Comparison of ENCODE assay signal across 17 cellular contexts in genomic region chr17:56269509-56269908, GRCh38.
DNase-seq lines count a peak whose midpoint lies in the region; ATAC-seq and TF ChIP-seq lines count a peak whose summit lies in the region.
"Had no signal": no experiment of that assay in that cellular context is flagged by ENCODE, and none has a peak within 500 bp of the region (broad histone marks: within the 10 kb centered on the region; RNA-seq: fewer than 3 reads in every experiment).

No MANE protein-coding gene starts in this region.

- no peak overlapping the region for H3K9ac ChIP-seq in mammary epithelial cell (ENCODE audit: insufficient read depth, low read length)
- H3K9ac ChIP-seq: BLaER1 had no signal

- no peak overlapping the region for H3K4me3 ChIP-seq in BJ (ENCODE audit: low read depth, low read length)
- no peak overlapping the region for H3K4me3 ChIP-seq in fibroblast of mammary gland (ENCODE audit: control insufficient read depth, low read depth, low read length)
- no peak overlapping the region for H3K4me3 ChIP-seq in suprapubic skin
- H3K4me3 ChIP-seq in BE2C (ENCODE audit: low read depth, low read length), result no peak overlapping the region
- no peak overlapping the region for H3K4me3 ChIP-seq in mammary epithelial cell (replicated peaks in 1 of 3; ENCODE audit: insufficient read depth in 1 of 3, low read depth in 2 of 3, low read length in 3 of 3)
- H3K4me3 ChIP-seq: BLaER1 had no signal

- H3K79me2 ChIP-seq in mammary epithelial cell (ENCODE audit: insufficient read depth, low read length), result no peaks in the 10 kb centered on the region

- no peak for TF ChIP-seq POLR2A in suprapubic skin (IDR thresholded peaks at IDR 0.05)

- H3K27me3 ChIP-seq in BJ (ENCODE audit: control insufficient read depth, insufficient read depth, low read length) (no peaks in the 10 kb centered on the region), suprapubic skin (no peaks in the 10 kb centered on the region), BE2C (no peaks in the 10 kb centered on the region; the same call in 1 of the 2 replicates), mammary epithelial cell (ENCODE audit: insufficient read depth, low read length) (no peaks in the 10 kb centered on the region)
- H3K27me3 ChIP-seq: BLaER1 had no signal

- H3K9me3 ChIP-seq in KOPT-K1 (ENCODE audit: insufficient read depth, low read length, poor library complexity, severe bottlenecking) (peaks cover 22% of the 10 kb centered on the region), suprapubic skin (no peaks in the 10 kb centered on the region), BE2C (no peaks in the 10 kb centered on the region), mammary epithelial cell (replicated peaks; ENCODE audit: insufficient read depth, low read length) (no peaks in the 10 kb centered on the region)
- H3K9me3 ChIP-seq: BLaER1 had no signal

- H3K36me3 ChIP-seq in BJ (ENCODE audit: control insufficient read depth, insufficient read depth, low read length) (no peaks in the 10 kb centered on the region), KOPT-K1 (ENCODE audit: insufficient read depth, low read length) (peaks cover 21% of the 10 kb centered on the region), suprapubic skin (no peaks in the 10 kb centered on the region), BE2C (no peaks in the 10 kb centered on the region), mammary epithelial cell (ENCODE audit: insufficient read depth, low read length) (no peaks in the 10 kb centered on the region)
- H3K36me3 ChIP-seq: BLaER1 had no signal

- no peak for ATAC-seq in GM21717 (IDR thresholded peaks at IDR 0.05; ENCODE audit: unreplicated experiment)
- ATAC-seq: CD8-positive, alpha-beta T cell had no signal

- intact Hi-C loops in mammary epithelial cell (cut with micrococcal nuclease), result no loop called here

- no peak overlapping the region for H2AFZ ChIP-seq in mammary epithelial cell (ENCODE audit: low read depth, low read length)

- peak; percentile 31 for DNase-seq in BJ (ENCODE audit: low read depth)
- DNase-seq in fibroblast of mammary gland (ENCODE audit: low read depth), result peak; percentile 33
- DNase-seq in suprapubic skin (ENCODE audit: low spot score in 2 of 2), result no peak
- DNase-seq in BE2C, result no peak
- DNase-seq in mammary epithelial cell, result no peak
- DNase-seq: CD8-positive, alpha-beta T cell; DMS79; H7; NCI-H187; NCI-H345; NCI-H526 treated with DMSO at 0.1 percent for 48 hours; NK-92 treated with Interleukin-12 subunit alpha and Interleukin-12 subunit beta, amount 100 ng/mL, for 24 hours; OCI-M1; SHP77 treated with DMSO at 0.1 percent for 48 hours had no signal

- in situ Hi-C loops in mammary epithelial cell (cut with MboI; ENCODE audit: low sequenced_read_pairs in 2 of 2), result no loop called here

- H3K27ac ChIP-seq in KOPT-K1 (ENCODE audit: low read depth, low read length, poor library complexity, severe bottlenecking), result peak overlapping the region; percentile 93
- H3K27ac ChIP-seq in suprapubic skin, result peak overlapping the region; percentile 45
- no peak overlapping the region for H3K27ac ChIP-seq in mammary epithelial cell (ENCODE audit: insufficient read depth, low read depth, low read length)
- H3K27ac ChIP-seq: BLaER1 had no signal

- no peak for TF ChIP-seq EP300 in suprapubic skin (IDR thresholded peaks at IDR 0.05)

- dilution Hi-C loops in mammary epithelial cell (cut with HindIII; ENCODE audit: low sequenced_read_pairs), result no loop called here

- BruUV-seq in mammary epithelial cell (replicated peaks; lab: Mats Ljungman, UMichigan), result no TSS peak

- CTCF ChIA-PET in BJ (lab: Yijun Ruan, JAX) (interaction anchor here (0.7 to 1.1 kb wide), 4 partner anchors 13 to 688 kb away, joined by 3 read pairs; no protein-coding TSS in a partner anchor), mammary epithelial cell (lab: Charles Lee; ENCODE audit: low non-redundant PET) (no interaction called here)

- WGBS in suprapubic skin, result 50% methylated on average over 2 of the region's 2 CpGs
- WGBS in mammary epithelial cell (ENCODE audit: low coverage, missing lambda C conversion rate), result 18% methylated on average over 2 of the region's 2 CpGs

- no peaks in the 10 kb centered on the region for H3K4me1 ChIP-seq in suprapubic skin
- H3K4me1 ChIP-seq in BE2C, result no peaks in the 10 kb centered on the region
- H3K4me1 ChIP-seq in mammary epithelial cell (ENCODE audit: insufficient read depth, low read length), result no peaks in the 10 kb centered on the region
- H3K4me1 ChIP-seq: BLaER1 had no signal

- H4K20me1 ChIP-seq in mammary epithelial cell (ENCODE audit: insufficient read depth, low read length), result no peaks in the 10 kb centered on the region
- H4K20me1 ChIP-seq: BLaER1 had no signal

- H3K4me2 ChIP-seq in mammary epithelial cell (ENCODE audit: insufficient read depth, low read depth, low read length), result no peak overlapping the region
- H3K4me2 ChIP-seq: BLaER1 had no signal

- no peak for TF ChIP-seq CTCF in BJ (IDR thresholded peaks at IDR 0.05; ENCODE audit: insufficient read depth, low read depth, low read length)
- no peak for TF ChIP-seq CTCF in fibroblast of mammary gland (conservative IDR thresholded peaks at IDR 0.05; ENCODE audit: control insufficient read depth, insufficient read depth, low read depth, low read length)
- TF ChIP-seq CTCF in suprapubic skin (IDR thresholded peaks at IDR 0.05), result no peak
- TF ChIP-seq CTCF in BE2C (IDR thresholded peaks at IDR 0.05; ENCODE audit: low read depth, low read length), result no peak
- TF ChIP-seq CTCF in mammary epithelial cell (conservative IDR thresholded peaks at IDR 0.05 in 1 of 2, IDR thresholded peaks at IDR 0.05 in 1 of 2; ENCODE audit: extremely low read depth in 1 of 2, insufficient read depth in 1 of 2, low read depth in 1 of 2, low read length in 2 of 2), result no peak

- POLR2A ChIA-PET in BJ (lab: Charles Lee), result no interaction called here

Comparison
In these comparisons a context has a peak if more than half of its experiments do, and no peak if none do; other contexts are left out.
1. DNase-seq: peak in BJ (single experiment) and fibroblast of mammary gland (single experiment); none in suprapubic skin (0 of 2), BE2C (single experiment) and mammary epithelial cell (single experiment).